ENCODE assay signal across 8 cellular contexts in the genomic region with DNA sequence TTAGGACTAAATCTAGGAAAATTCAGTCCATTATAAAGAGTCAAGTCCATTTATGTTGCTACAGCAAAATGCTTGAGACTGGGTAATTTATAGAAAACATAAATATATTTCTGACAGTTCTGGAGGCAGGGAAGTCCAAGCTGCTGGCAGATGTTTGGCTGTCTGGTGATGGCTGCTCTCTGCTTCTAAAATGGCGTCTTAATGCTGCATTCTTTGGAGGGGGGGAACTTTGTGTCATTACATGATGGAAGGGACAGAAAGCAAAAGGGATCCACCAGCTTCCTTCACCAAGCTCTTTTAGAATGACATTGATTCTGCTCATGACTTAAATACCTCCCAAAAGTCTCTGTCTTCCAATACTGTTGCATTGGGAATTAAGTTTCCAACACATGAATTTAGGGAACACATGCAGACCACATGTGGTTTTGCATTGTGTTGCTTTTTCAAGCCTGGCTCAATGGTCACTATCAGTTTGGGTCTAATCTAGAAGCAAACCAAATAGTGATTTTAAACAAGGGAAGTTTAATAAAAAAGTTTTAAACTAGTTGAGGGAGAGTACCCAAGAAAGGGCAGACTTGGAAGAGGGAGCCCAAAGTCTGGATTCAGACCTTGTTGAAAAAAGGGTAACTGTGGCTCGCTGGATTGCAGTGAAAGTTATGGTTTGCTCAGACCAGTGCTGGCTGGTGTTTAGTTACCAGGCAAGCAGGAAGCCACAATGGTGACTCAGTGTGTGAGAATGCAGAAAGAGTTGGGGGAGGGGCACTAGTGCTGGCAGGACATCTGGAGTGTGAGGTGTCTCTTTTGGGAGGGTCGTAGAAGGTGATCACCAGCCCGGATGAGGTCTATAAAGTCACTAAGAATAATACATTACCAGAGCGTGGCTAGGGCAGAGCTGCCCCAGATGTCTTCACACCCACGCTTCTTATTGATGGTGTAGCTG.
DNase-seq lines count a peak whose midpoint lies in the region; ATAC-seq and TF ChIP-seq lines count a peak whose summit lies in the region.
"Had no signal": no experiment of that assay in that cellular context is flagged by ENCODE, and none has a peak within 500 bp of the region (broad histone marks: within the 10 kb centered on the region; RNA-seq: fewer than 3 reads in every experiment).

No MANE protein-coding gene starts in this region.

- no peaks in the 10 kb centered on the region for H3K36me3 Mint-ChIP-seq in stimulated activated effector memory CD8-positive, alpha-beta T cell treated with anti-CD3 and anti-CD28 coated beads, Interleukin-12 subunit alpha, Interleukin-12 subunit beta, amount 100 ng/mL, for 72 hours

- ATAC-seq in GM21381 (IDR thresholded peaks at IDR 0.05; ENCODE audit: unreplicated experiment) = peak; percentile 86
- peak; percentile 82 for ATAC-seq in HG03520 (IDR thresholded peaks at IDR 0.05; ENCODE audit: unreplicated experiment)
- peak; percentile 86 for ATAC-seq in stimulated activated effector memory CD8-positive, alpha-beta T cell treated with anti-CD3 and anti-CD28 coated beads, Interleukin-12 subunit alpha, Interleukin-12 subunit beta, amount 100 ng/mL, for 72 hours

- no peak for TF ChIP-seq CTCF in GM12864 (IDR thresholded peaks at IDR 0.05; ENCODE audit: low read depth, low read length, missing control alignments)

- DNase-seq in GM12864 (ENCODE audit: low read depth) = peak; percentile 12
- peak; percentile 84 for DNase-seq in SKM-1 treated with dmso at 0.1 percent for 144 hours (lab: John Stamatoyannopoulos, UW; ENCODE audit: unreplicated experiment)
- peak; percentile 77 for DNase-seq in fibroblast of the conjunctiva (ENCODE audit: low read depth)
- DNase-seq in stimulated activated effector memory CD8-positive, alpha-beta T cell treated with anti-CD3 and anti-CD28 coated beads, Interleukin-12 subunit alpha, Interleukin-12 subunit beta, amount 100 ng/mL, for 72 hours (ENCODE audit: low spot score in 2 of 2) = peak in 1 of 2 donors; percentile 59
- no peak for DNase-seq in NCI-H2029 (lab: John Stamatoyannopoulos, UW)

- H3K9me3 Mint-ChIP-seq in stimulated activated effector memory CD8-positive, alpha-beta T cell treated with anti-CD3 and anti-CD28 coated beads, Interleukin-12 subunit alpha, Interleukin-12 subunit beta, amount 100 ng/mL, for 72 hours = no peaks in the 10 kb centered on the region
- H3K9me3 Mint-ChIP-seq: central memory CD8-positive, alpha-beta T cell had no signal

- H3K4me3 Mint-ChIP-seq in stimulated activated effector memory CD8-positive, alpha-beta T cell treated with anti-CD3 and anti-CD28 coated beads, Interleukin-12 subunit alpha, Interleukin-12 subunit beta, amount 100 ng/mL, for 72 hours = no peak overlapping the region
- H3K4me3 Mint-ChIP-seq: central memory CD8-positive, alpha-beta T cell had no signal

- H3K4me1 Mint-ChIP-seq in stimulated activated effector memory CD8-positive, alpha-beta T cell treated with anti-CD3 and anti-CD28 coated beads, Interleukin-12 subunit alpha, Interleukin-12 subunit beta, amount 100 ng/mL, for 72 hours = peaks cover 9% of the 10 kb centered on the region
- H3K4me1 Mint-ChIP-seq: central memory CD8-positive, alpha-beta T cell had no signal

- H3K27ac Mint-ChIP-seq in stimulated activated effector memory CD8-positive, alpha-beta T cell treated with anti-CD3 and anti-CD28 coated beads, Interleukin-12 subunit alpha, Interleukin-12 subunit beta, amount 100 ng/mL, for 72 hours = no peak overlapping the region

- no peak overlapping the region for H3K4me3 ChIP-seq in GM12864 (ENCODE audit: low read depth, low read length)
